In the genomic region with DNA sequence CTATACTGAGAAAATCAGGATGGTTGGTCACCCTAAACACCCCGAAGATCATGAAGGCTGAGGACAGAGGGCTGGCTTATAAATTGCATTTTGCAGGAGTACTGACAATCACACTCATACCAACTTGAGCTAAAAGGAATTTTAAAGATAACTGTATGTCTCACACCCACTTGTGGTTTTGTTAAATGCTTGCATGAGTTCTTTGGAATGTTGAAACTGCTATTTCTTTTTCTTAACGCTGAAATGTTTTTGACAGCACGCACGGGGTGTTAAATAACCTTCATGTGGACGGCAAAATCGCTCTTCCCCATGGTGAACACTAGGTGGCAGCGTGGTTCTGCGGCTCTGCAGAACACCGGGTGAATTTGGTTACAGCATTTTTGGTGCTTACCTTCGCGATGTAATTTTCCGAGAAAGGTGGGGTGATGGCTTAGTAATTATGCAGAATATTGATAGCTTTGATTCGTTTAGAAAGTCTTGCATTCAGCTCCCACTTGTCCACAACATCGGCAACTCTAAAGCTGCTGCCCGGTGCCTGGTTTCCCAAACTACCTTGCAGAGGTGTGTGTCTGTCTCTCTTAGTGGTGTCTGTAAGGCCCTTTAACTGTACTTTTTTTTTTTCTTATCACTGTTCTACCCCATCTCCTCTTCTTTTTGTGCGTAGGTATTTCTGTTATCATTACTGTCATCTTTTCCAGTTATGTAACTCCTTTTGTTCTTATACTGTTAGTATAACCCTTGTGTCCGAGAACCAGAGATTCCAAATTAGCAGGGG, we compare ENCODE assay signal across 10 cellular contexts. TPM values are rescaled to one million over a fixed set of nuclear protein-coding genes. Genes with fewer than 3 reads are reported as not detected.
DNase-seq lines count a peak whose midpoint lies in the region; ATAC-seq, FAIRE-seq and TF ChIP-seq lines count a peak whose summit lies in the region.
"Had no signal": no experiment of that assay in that cellular context is flagged by ENCODE, and none has a peak within 500 bp of the region (broad histone marks: within the 10 kb centered on the region; RNA-seq: fewer than 3 reads in every experiment).

No MANE protein-coding gene starts in this region.

- H3K9ac ChIP-seq in Karpas-422 (ENCODE audit: low read length), result no peak overlapping the region
- H3K9ac ChIP-seq: BLaER1 treated with 17β-estradiol and CSF1 and Interleukin-3, amounts not matched to agents 10 nM and 100 nM had no signal

- no peaks in the 10 kb centered on the region for H3K9me2 ChIP-seq in Karpas-422 (replicated peaks; ENCODE audit: insufficient read depth, low read length)

- WGBS in pancreas, 2 donors, result 16 to 18% methylated on average over 17 of the region's 17 CpGs

- intact Hi-C loops in pancreas (cut with DNase I), result loop anchor here in 1 of 3 donors (10.0 kb wide), 1 partner anchor 519 kb away; no protein-coding TSS in a partner anchor

- FAIRE-seq in pancreas (lab: Jason Lieb, UNC), result peak; percentile 43

- no peaks in the 10 kb centered on the region for H3K79me2 ChIP-seq in Karpas-422 (ENCODE audit: low read length)

- H3K36me3 ChIP-seq in Karpas-422 (ENCODE audit: insufficient read depth, low read length) (no peaks in the 10 kb centered on the region), RWPE2 (ENCODE audit: low read depth) (no peaks in the 10 kb centered on the region), pancreas (no peaks in the 10 kb centered on the region)
- H3K36me3 ChIP-seq: BLaER1 treated with 17β-estradiol and CSF1 and Interleukin-3, amounts not matched to agents 10 nM and 100 nM had no signal

- H3K27ac ChIP-seq in Karpas-422 (ENCODE audit: low read length) (no peak overlapping the region), RWPE2 (ENCODE audit: poor library complexity, severe bottlenecking) (no peak overlapping the region), pancreas (peak overlapping the region in 2 of 4 donors; percentile 8 to 19)
- H3K27ac ChIP-seq: skin epidermis had no signal

- no peak overlapping the region for H2AFZ ChIP-seq in Karpas-422 (ENCODE audit: low read length)

- H3K4me3 ChIP-seq in Karpas-422 (ENCODE audit: low read length) (no peak overlapping the region), RWPE2 (ENCODE audit: severe bottlenecking) (no peak overlapping the region), pancreas (no peak overlapping the region)
- H3K4me3 ChIP-seq: BLaER1 treated with 17β-estradiol and CSF1 and Interleukin-3, amounts not matched to agents 10 nM and 100 nM; skin epidermis had no signal

- DNase-seq in DMS79 treated with DMSO at 0.1 percent for 48 hours (lab: John Stamatoyannopoulos, UW) (peak; percentile 34), DMS79 (lab: John Stamatoyannopoulos, UW) (no peak), Karpas-422 (peak; percentile 85), RWPE2 (ENCODE audit: low spot score) (no peak), foreskin melanocyte (peak; percentile 76), pancreas (peak in 4 of 6 donors; percentile 38 to 65 (median 44)), ureter (ENCODE audit: low spot score) (peak; percentile 57)
- DNase-seq in activated effector memory CD4-positive, alpha-beta T cell treated with Interleukin-2 at 50 U/mL for 16 hours, result peak; percentile 14

- TF ChIP-seq CTCF in RWPE2 (IDR thresholded peaks at IDR 0.05; ENCODE audit: poor library complexity, severe bottlenecking) (peak; percentile 100), pancreas (IDR thresholded peaks at IDR 0.05) (peak; percentile 68 to 87 (median 78))

- no peak overlapping the region for H3K4me2 ChIP-seq in Karpas-422 (ENCODE audit: low read depth, low read length, poor library complexity, severe bottlenecking)

- H3K9me3 ChIP-seq in Karpas-422 (ENCODE audit: low read length), result no peaks in the 10 kb centered on the region
- no peaks in the 10 kb centered on the region for H3K9me3 ChIP-seq in RWPE2 (ENCODE audit: severe bottlenecking)
- no peaks in the 10 kb centered on the region for H3K9me3 ChIP-seq in pancreas
- H3K9me3 ChIP-seq: BLaER1 treated with 17β-estradiol and CSF1 and Interleukin-3, amounts not matched to agents 10 nM and 100 nM had no signal

- H3K27me3 ChIP-seq in Karpas-422 (ENCODE audit: low read length), result no peaks in the 10 kb centered on the region
- no peaks in the 10 kb centered on the region for H3K27me3 ChIP-seq in RWPE2 (ENCODE audit: insufficient read depth, poor library complexity, severe bottlenecking)
- H3K27me3 ChIP-seq in pancreas, result no peaks in the 10 kb centered on the region

- no peaks in the 10 kb centered on the region for H3K4me1 ChIP-seq in Karpas-422 (ENCODE audit: low read length)
- H3K4me1 ChIP-seq in RWPE2 (ENCODE audit: insufficient read depth, poor library complexity, severe bottlenecking), result peaks cover 9% of the 10 kb centered on the region
- H3K4me1 ChIP-seq in pancreas, result peaks cover 0 to 4% (median 0%) of the 10 kb centered on the region in 3 donors

- peak; percentile 89 for ATAC-seq in RWPE2 (ENCODE audit: low read depth)
- peak; percentile 87 to 93 (median 92) for ATAC-seq in pancreas

- H4K20me1 ChIP-seq in Karpas-422 (ENCODE audit: insufficient read depth, low read depth, low read length), result no peaks in the 10 kb centered on the region
- H4K20me1 ChIP-seq: BLaER1 treated with 17β-estradiol and CSF1 and Interleukin-3, amounts not matched to agents 10 nM and 100 nM had no signal

RNA-seq across cellular contexts. Expression of gene ARNT2, which starts 51.7 kb away (rescaled TPM):
- not detected in 2 replicates for total RNA-seq in Karpas-422 (2014; rRNA removed; shearing (Covaris generic); ENCODE audit: low replicate concordance)
- total RNA-seq in pancreas, result 10 to 100 TPM in 1 of 6 donors, 1 to 10 TPM in 5; 2.1 to 18.1 (median 5.4) TPM
- polyA plus RNA-seq in pancreas, result 1 to 10 TPM; 3.5 to 9.5 TPM
- total RNA-seq in ureter, result 7.2 TPM

Comparison
In these comparisons a context has a peak if more than half of its experiments do, and no peak if none do; other contexts are left out.
1. DNase-seq: peak in DMS79 treated with DMSO at 0.1 percent for 48 hours (single experiment), Karpas-422 (single experiment), activated effector memory CD4-positive, alpha-beta T cell treated with Interleukin-2 at 50 U/mL for 16 hours (single experiment), foreskin melanocyte (single experiment), pancreas (4 of 6) and ureter (single experiment); none in DMS79 (single experiment) and RWPE2 (single experiment).